ENCODE assay signal across 12 cellular contexts in the genomic region with DNA sequence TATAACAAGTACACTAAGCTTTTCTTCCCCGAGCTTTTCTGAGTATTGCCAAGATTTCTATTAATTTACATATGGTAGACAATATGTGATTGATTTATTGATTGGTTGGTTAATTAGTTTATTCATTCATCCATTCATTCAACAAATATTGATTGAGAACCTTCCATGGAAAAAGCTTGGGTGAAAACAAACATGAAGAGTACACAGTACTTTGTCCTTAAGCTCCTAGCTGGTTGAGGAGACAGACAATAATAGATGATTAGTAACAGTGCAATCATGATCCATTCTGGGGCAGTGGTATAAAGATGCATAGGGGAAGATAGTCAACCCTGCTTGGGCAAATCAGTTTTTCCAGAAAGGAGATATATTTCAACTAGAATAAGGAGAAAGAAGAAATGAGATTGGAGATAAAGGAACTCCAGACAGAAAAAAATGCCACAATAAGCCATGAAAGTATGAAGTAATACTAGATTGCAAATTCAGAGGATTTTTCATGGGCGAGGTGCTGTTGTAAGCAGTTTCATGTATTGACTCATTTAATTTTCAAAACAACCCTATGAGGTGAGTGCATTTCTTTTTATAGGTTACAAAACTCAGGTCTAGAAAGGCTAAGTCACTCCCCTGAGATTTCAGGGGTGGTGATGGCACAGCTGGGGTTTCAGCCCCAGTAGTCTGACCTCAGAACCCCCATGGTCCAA.
A peak's percentile ranks its signal among the peaks of the same experiment; 100 is the strongest.
DNase-seq lines count a peak whose midpoint lies in the region; ATAC-seq and TF ChIP-seq lines count a peak whose summit lies in the region.
"Had no signal": no experiment of that assay in that cellular context is flagged by ENCODE, and none has a peak within 500 bp of the region (broad histone marks: within the 10 kb centered on the region; RNA-seq: fewer than 3 reads in every experiment).

No MANE protein-coding gene starts in this region.

- intact Hi-C loops in right lobe of liver (cut with DNase I): no loop called here

- CTCF ChIA-PET in activated CD4-positive, alpha-beta T cell treated with anti-CD3 and anti-CD28 coated beads, Interleukin-2, amount 10 ng/mL, durations not matched to agents 7 days and 5 days (lab: Charles Lee): no interaction called here

- TF ChIP-seq EP300 in suprapubic skin (IDR thresholded peaks at IDR 0.05): no peak

- H3K4me1 Mint-ChIP-seq in activated CD4-positive, alpha-beta T cell treated with anti-CD3 and anti-CD28 coated beads, Interleukin-2, amount 10 ng/mL, durations not matched to agents 7 days and 5 days: no peaks in the 10 kb centered on the region

- POLR2A ChIA-PET in activated CD4-positive, alpha-beta T cell treated with anti-CD3 and anti-CD28 coated beads, Interleukin-2, amount 10 ng/mL, durations not matched to agents 7 days and 5 days (lab: Charles Lee): no interaction called here

- H3K4me3 Mint-ChIP-seq in activated CD4-positive, alpha-beta T cell treated with anti-CD3 and anti-CD28 coated beads, Interleukin-2, amount 10 ng/mL, durations not matched to agents 7 days and 5 days: no peak overlapping the region

- H4K20me1 ChIP-seq in KMS-11 (ENCODE audit: insufficient read depth): no peaks in the 10 kb centered on the region

- WGBS in right lobe of liver (ENCODE audit: insufficient coverage, low coverage, low lambda C conversion rate, missing lambda C conversion rate): 26% methylated on average over 2 of the region's 2 CpGs
- WGBS in suprapubic skin: 54% methylated on average over 2 of the region's 2 CpGs

- TF ChIP-seq CTCF in KMS-11 (conservative IDR thresholded peaks at IDR 0.05; ENCODE audit: low read depth, low read length) (no peak), right lobe of liver (IDR thresholded peaks at IDR 0.05) (no peak), suprapubic skin (IDR thresholded peaks at IDR 0.05) (no peak)

- peak overlapping the region; percentile 47; the same call in 1 of the 2 replicates for H2AFZ ChIP-seq in KMS-11 (ENCODE audit: low read depth)

- no peaks in the 10 kb centered on the region for H3K27me3 ChIP-seq in KMS-11 (ENCODE audit: insufficient read depth, low read depth)
- H3K27me3 ChIP-seq in right lobe of liver: no peaks in the 10 kb centered on the region
- no peaks in the 10 kb centered on the region for H3K27me3 ChIP-seq in suprapubic skin

- no peak overlapping the region for H3K27ac Mint-ChIP-seq in activated CD4-positive, alpha-beta T cell treated with anti-CD3 and anti-CD28 coated beads, Interleukin-2, amount 10 ng/mL, durations not matched to agents 7 days and 5 days

- peak overlapping the region; percentile 69 for H3K4me2 ChIP-seq in KMS-11

- H3K9me3 Mint-ChIP-seq in activated CD4-positive, alpha-beta T cell treated with anti-CD3 and anti-CD28 coated beads, Interleukin-2, amount 10 ng/mL, durations not matched to agents 7 days and 5 days: peaks cover 4% of the 10 kb centered on the region

- ATAC-seq in GM19035 (IDR thresholded peaks at IDR 0.05; ENCODE audit: unreplicated experiment) (peak; percentile 99), HG02884 (IDR thresholded peaks at IDR 0.05; ENCODE audit: unreplicated experiment) (peak; percentile 64), right lobe of liver (peak; percentile 92 to 98 (median 94))

- no peaks in the 10 kb centered on the region for H3K36me3 ChIP-seq in KMS-11 (ENCODE audit: insufficient read depth)
- H3K36me3 ChIP-seq in right lobe of liver: no peaks in the 10 kb centered on the region
- no peaks in the 10 kb centered on the region for H3K36me3 ChIP-seq in suprapubic skin

- H3K27me3 Mint-ChIP-seq in activated CD4-positive, alpha-beta T cell treated with anti-CD3 and anti-CD28 coated beads, Interleukin-2, amount 10 ng/mL, durations not matched to agents 7 days and 5 days: no peaks in the 10 kb centered on the region

- no peak for TF ChIP-seq POLR2A in right lobe of liver (IDR thresholded peaks at IDR 0.05)
- TF ChIP-seq POLR2A in suprapubic skin (IDR thresholded peaks at IDR 0.05): no peak

- no peaks in the 10 kb centered on the region for H3K36me3 Mint-ChIP-seq in activated CD4-positive, alpha-beta T cell treated with anti-CD3 and anti-CD28 coated beads, Interleukin-2, amount 10 ng/mL, durations not matched to agents 7 days and 5 days (ENCODE audit: low read depth)

- H3K79me2 ChIP-seq in KMS-11 (ENCODE audit: insufficient read depth, low read depth): no peaks in the 10 kb centered on the region

- H3K4me3 ChIP-seq in KMS-11 (IDR thresholded peaks at IDR 0.05; ENCODE audit: insufficient read depth, low read depth, low read length): no peak overlapping the region
- no peak overlapping the region for H3K4me3 ChIP-seq in right lobe of liver
- H3K4me3 ChIP-seq in suprapubic skin: no peak overlapping the region
- H3K4me3 ChIP-seq: skin epidermis had no signal

- H3K4me1 ChIP-seq in KMS-11 (ENCODE audit: low read depth, poor library complexity, severe bottlenecking) (peaks cover 54% of the 10 kb centered on the region), right lobe of liver (peaks cover 0 to 19% (median 6%) of the 10 kb centered on the region in 4 donors), suprapubic skin (no peaks in the 10 kb centered on the region)

- DNase-seq in right lobe of liver (no peak), NCI-H2171 (lab: John Stamatoyannopoulos, UW) (no peak), suprapubic skin (ENCODE audit: low spot score in 2 of 2) (no peak), NCI-H345 (lab: John Stamatoyannopoulos, UW) (no peak)
- DNase-seq in activated CD4-positive, alpha-beta T cell treated with anti-CD3 and anti-CD28 coated beads, Interleukin-2, amount 10 ng/mL, durations not matched to agents 7 days and 5 days: no peak
- DNase-seq: midbrain; NCI-H526 treated with DMSO at 0.1 percent for 48 hours; stimulated activated naive CD4-positive, alpha-beta T cell had no signal

- H3K9ac ChIP-seq in KMS-11: peak overlapping the region; percentile 29; the same call in 1 of the 2 replicates

- H3K9me3 ChIP-seq in right lobe of liver (no peaks in the 10 kb centered on the region), suprapubic skin (no peaks in the 10 kb centered on the region)

- H3K27ac ChIP-seq in KMS-11 (peak overlapping the region; percentile 74), right lobe of liver (peak overlapping the region in 2 of 3 donors; percentile 66 to 70), suprapubic skin (no peak overlapping the region)
